In the genomic region with DNA sequence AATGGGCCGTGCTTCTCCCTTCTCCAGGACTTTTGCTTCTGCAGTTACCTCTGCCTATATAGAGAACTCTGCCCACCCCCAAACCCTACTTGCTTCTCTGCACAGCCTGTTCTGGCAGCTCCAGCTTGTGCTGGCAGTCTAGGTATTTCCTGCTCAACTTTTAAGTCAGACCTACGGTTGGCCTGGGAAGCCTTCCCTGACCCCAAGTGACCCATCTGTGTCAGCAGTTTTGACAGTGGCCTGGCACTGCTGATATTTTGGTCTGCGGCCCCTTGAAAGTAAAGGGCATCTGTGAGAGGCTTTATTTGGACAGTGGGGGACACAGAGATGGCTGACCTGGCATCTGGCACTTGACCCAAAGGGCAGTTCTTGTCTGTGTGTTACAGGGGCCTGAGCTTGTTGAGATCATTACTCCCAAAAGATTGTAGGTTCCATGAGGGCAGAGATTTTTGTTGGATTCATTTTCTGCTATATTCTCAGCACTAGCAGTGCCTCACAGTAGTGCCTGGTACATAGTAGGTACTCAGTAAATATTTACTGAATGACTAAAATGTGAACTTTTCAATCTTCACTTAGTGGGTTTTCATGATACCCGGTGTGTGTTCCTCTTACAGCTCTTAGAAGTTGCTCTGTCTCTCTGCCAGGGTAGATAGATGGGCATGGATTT, we compare ENCODE assay signal across 11 cellular contexts. TPM values are rescaled to one million over a fixed set of nuclear protein-coding genes. Genes with fewer than 3 reads are reported as not detected.
A peak's percentile ranks its signal among the peaks of the same experiment; 100 is the strongest.
DNase-seq lines count a peak whose midpoint lies in the region; ATAC-seq, FAIRE-seq and TF ChIP-seq lines count a peak whose summit lies in the region.
"Had no signal": no experiment of that assay in that cellular context is flagged by ENCODE, and none has a peak within 500 bp of the region (broad histone marks: within the 10 kb centered on the region; RNA-seq: fewer than 3 reads in every experiment).

No MANE protein-coding gene starts in this region.

- POLR2A ChIA-PET in GM12878 (lab: Charles Lee), result interaction anchor here (1.5 to 2.4 kb wide), 3 partner anchors 11 to 21 kb away, joined by 6 to 7 read pairs (median 6); no protein-coding TSS in a partner anchor

- H3K36me3 Mint-ChIP-seq in HFFc6 (ENCODE audit: low read depth), result peaks cover 35% of the 10 kb centered on the region
- peaks cover 23 to 44% of the 10 kb centered on the region in 2 donors for H3K36me3 Mint-ChIP-seq in stimulated activated naive B cell treated with anti-CD40 and anti-IgM and Interleukin-4, amounts not matched to agents 10 μg/mL and 1 μg/mL and 100 μg/mL, for 72 hours

- 58% methylated on average over 4 of the region's 4 CpGs for WGBS in GM12878 (ENCODE audit: insufficient coverage, insufficient replicate concordance, low lambda C conversion rate, missing lambda C conversion rate)

- peak overlapping the region; percentile 93 for H3K27ac Mint-ChIP-seq in HFFc6
- H3K27ac Mint-ChIP-seq in stimulated activated naive B cell treated with anti-CD40 and anti-IgM and Interleukin-4, amounts not matched to agents 10 μg/mL and 1 μg/mL and 100 μg/mL, for 72 hours, result peak overlapping the region; percentile 91
- H3K27ac Mint-ChIP-seq: activated T-cell treated with anti-CD3 and anti-CD28 coated beads, Interleukin-2, amount 50 U/mL, for 24 hours had no signal

- TF ChIP-seq CTCF in HFFc6 (IDR thresholded peaks at IDR 0.05) (no peak), GM12878 (IDR thresholded peaks at IDR 0.05 in 2 of 3, conservative IDR thresholded peaks at IDR 0.05 in 1 of 3; ENCODE audit: control insufficient read depth in 2 of 3, extremely low read depth in 1 of 3, insufficient read depth in 1 of 3, low read depth in 3 of 3, low read length in 3 of 3) (no peak), left lung (IDR thresholded peaks at IDR 0.05) (no peak)

- ATAC-seq in GM12878 (peak; percentile 10; the same call in 2 of the 3 replicates), left lung (peak; percentile 7)
- ATAC-seq in stimulated activated naive B cell treated with anti-CD40 and anti-IgM and Interleukin-4, amounts not matched to agents 10 μg/mL and 1 μg/mL and 100 μg/mL, for 72 hours (replicated peaks), result peak; percentile 8 to 19

- 0 out of 2 replicates have a peak overlapping the region, but pooled peaks have one; percentile 33 for H3K4me2 ChIP-seq in GM12878 (ENCODE audit: control insufficient read depth, insufficient read depth)

- TF ChIP-seq POLR2A in GM12878 (IDR thresholded peaks at IDR 0.05; ENCODE audit: low read depth, low read length) (no peak), GM12891 (IDR thresholded peaks at IDR 0.05; ENCODE audit: low read depth, low read length) (no peak)

- no peak overlapping the region for H2AFZ ChIP-seq in GM12878 (ENCODE audit: control insufficient read depth, low read depth, low read length)

- no peak for TF ChIP-seq RAD21 in GM12878 (IDR thresholded peaks at IDR 0.05; ENCODE audit: insufficient read depth, low read depth, low read length)

- H3K4me3 ChIP-seq in GM12878 (peak overlapping the region; percentile 22; the same call in 1 of the 2 replicates), left lung (no peak overlapping the region)

- H4K20me1 ChIP-seq in GM12878 (ENCODE audit: control insufficient read depth, insufficient read depth), result no peaks in the 10 kb centered on the region; the same call in 1 of the 2 replicates

- no peaks in the 10 kb centered on the region for H3K27me3 Mint-ChIP-seq in HFFc6 (ENCODE audit: insufficient read depth)
- H3K27me3 Mint-ChIP-seq in stimulated activated naive B cell treated with anti-CD40 and anti-IgM and Interleukin-4, amounts not matched to agents 10 μg/mL and 1 μg/mL and 100 μg/mL, for 72 hours, result no peaks in the 10 kb centered on the region
- H3K27me3 Mint-ChIP-seq: activated T-cell treated with anti-CD3 and anti-CD28 coated beads, Interleukin-2, amount 50 U/mL, for 24 hours had no signal

- RAD21 ChIA-PET in GM12878 (lab: Charles Lee; ENCODE audit: unreplicated experiment), result interaction anchor here (0.8 to 2.2 kb wide), 4 partner anchors 10 to 23 kb away, joined by 3 to 9 read pairs (median 5); no protein-coding TSS in a partner anchor

- in situ Hi-C loops in GM12878 (cut with MboI), result no loop called here

- H3K9me3 ChIP-seq in GM12878 (replicated peaks; ENCODE audit: control insufficient read depth, insufficient read depth, low read length) (no peaks in the 10 kb centered on the region), left lung (no peaks in the 10 kb centered on the region)
- H3K9me3 ChIP-seq: neutrophil had no signal

- peak overlapping the region; percentile 57 for H3K27ac ChIP-seq in GM12878 (ENCODE audit: control insufficient read depth, insufficient read depth)
- H3K27ac ChIP-seq in left lung, result peak overlapping the region; percentile 54 to 69
- H3K27ac ChIP-seq: neutrophil had no signal

- TF ChIP-seq EP300 in GM12878 (IDR thresholded peaks at IDR 0.05; ENCODE audit: borderline replicate concordance in 1 of 2, control insufficient read depth in 1 of 2, low read depth in 2 of 2, low read length in 2 of 2), result no peak

- BruUV-seq in GM12878 (replicated peaks; lab: Mats Ljungman, UMichigan), result no TSS peak

- peaks cover 6 to 18% of the 10 kb centered on the region in 2 experiments; a peak in 3 of 4 replicates for H3K36me3 ChIP-seq in GM12878 (ENCODE audit: control insufficient read depth in 2 of 2, insufficient read depth in 2 of 2, low read length in 1 of 2)
- no peaks in the 10 kb centered on the region for H3K36me3 ChIP-seq in left lung

- H3K4me3 Mint-ChIP-seq in HFFc6, result peak overlapping the region; percentile 67
- peak overlapping the region; percentile 0 to 42 for H3K4me3 Mint-ChIP-seq in stimulated activated naive B cell treated with anti-CD40 and anti-IgM and Interleukin-4, amounts not matched to agents 10 μg/mL and 1 μg/mL and 100 μg/mL, for 72 hours
- H3K4me3 Mint-ChIP-seq: activated T-cell treated with anti-CD3 and anti-CD28 coated beads, Interleukin-2, amount 50 U/mL, for 24 hours had no signal

- FAIRE-seq in GM12878 (lab: Jason Lieb, UNC), result no peak
- FAIRE-seq in GM12891 (lab: Jason Lieb, UNC), result no peak

- DNase-seq in HFFc6 (no peak), GM12878 (ENCODE audit: low read depth, low spot score) (no peak), left lung (no peak), kidney tubule cell (ENCODE audit: low spot score) (no peak), GM12891 (ENCODE audit: insufficient read length, low spot score) (no peak), SK-N-DZ (ENCODE audit: low spot score) (no peak)
- DNase-seq in stimulated activated naive B cell treated with anti-CD40 and anti-IgM and Interleukin-4, amounts not matched to agents 10 μg/mL and 1 μg/mL and 100 μg/mL, for 72 hours, result no peak
- no peak for DNase-seq in stimulated activated CD4-positive, alpha-beta T cell treated with anti-CD3 and anti-CD28 coated beads, Interleukin-1b, Interleukin-23, amount 100 ng/mL, for 48 hours
- DNase-seq: activated T-cell treated with anti-CD3 and anti-CD28 coated beads, Interleukin-2, amount 50 U/mL, for 24 hours; NCI-H1105 had no signal

- H3K4me1 Mint-ChIP-seq in HFFc6 (ENCODE audit: low read depth), result peaks cover 70% of the 10 kb centered on the region
- peaks cover 58 to 84% of the 10 kb centered on the region in 2 donors for H3K4me1 Mint-ChIP-seq in stimulated activated naive B cell treated with anti-CD40 and anti-IgM and Interleukin-4, amounts not matched to agents 10 μg/mL and 1 μg/mL and 100 μg/mL, for 72 hours

- H3K9me3 Mint-ChIP-seq in HFFc6, result no peaks in the 10 kb centered on the region
- H3K9me3 Mint-ChIP-seq in stimulated activated naive B cell treated with anti-CD40 and anti-IgM and Interleukin-4, amounts not matched to agents 10 μg/mL and 1 μg/mL and 100 μg/mL, for 72 hours, result no peaks in the 10 kb centered on the region
- H3K9me3 Mint-ChIP-seq: activated T-cell treated with anti-CD3 and anti-CD28 coated beads, Interleukin-2, amount 50 U/mL, for 24 hours had no signal

- SMC1A ChIA-PET in GM12878 (lab: Charles Lee; ENCODE audit: uncharacterized antibody, unreplicated experiment), result interaction anchor here (1.2 to 3.0 kb wide), 6 partner anchors 10 to 21 kb away, joined by 3 to 17 read pairs (median 4); no protein-coding TSS in a partner anchor

- H3K27me3 ChIP-seq in GM12878 (replicated peaks in 1 of 2; ENCODE audit: control insufficient read depth in 2 of 2, insufficient read depth in 2 of 2, low read length in 1 of 2) (no peaks in the 10 kb centered on the region), left lung (no peaks in the 10 kb centered on the region)
- H3K27me3 ChIP-seq: neutrophil had no signal

- no peak overlapping the region; the same call in 1 of the 2 replicates for H3K9ac ChIP-seq in GM12878 (ENCODE audit: control insufficient read depth, insufficient read depth, low read length)

- H3K4me1 ChIP-seq in GM12878 (ENCODE audit: control insufficient read depth, insufficient read depth, low read length) (peaks cover 35% of the 10 kb centered on the region), left lung (peaks cover 31 to 54% of the 10 kb centered on the region in 2 donors)

- intact Hi-C loops in GM12878 (cut with micrococcal nuclease; ENCODE audit: unreplicated experiment), result no loop called here
- intact Hi-C loops in left lung (cut with DNase I), result no loop called here

- H3K79me2 ChIP-seq in GM12878 (ENCODE audit: control insufficient read depth, insufficient read depth, low read length), result peaks cover 75% of the 10 kb centered on the region

- CTCF ChIA-PET in GM12878 (lab: Yijun Ruan, JAX), result interaction anchor here (1.2 to 2.6 kb wide), 4 partner anchors 9 to 64 kb away, joined by 3 to 7 read pairs (median 4); no protein-coding TSS in a partner anchor

RNA-seq across cellular contexts. Expression of gene TRAK1, which starts 55.2 kb away (rescaled TPM):
- 10 to 100 TPM; 50.6 to 54.3 (median 52.3) TPM for total RNA-seq in HFFc6 (2021; fragmentation: NEBNext Ultra II Directional; extraction: Animal tissue kit (Norgen Biotek cat#: 25700))
- total RNA-seq in GM12878 (2013; cell fraction: nucleolus; rRNA removed), result 76.4 and 80.8 TPM in 2 replicates
- total RNA-seq in GM12878 (2014; rRNA removed) (29.4 and 32.0 TPM in 2 replicates), GM12878 (2014; rRNA removed; fragmentation: Illumina TruSeq; extraction: Trizol) (20.6 and 22.2 TPM in 2 replicates), GM12878 (2021) (43.1 and 46.2 TPM in 2 replicates), left lung (10 to 100 TPM; 40.9 to 50.3 TPM)
- polyA plus RNA-seq in GM12878 (2011; ENCODE audit: low read depth), result 15.1 TPM
- polyA plus RNA-seq in GM12878 (2011; rRNA removed) (18.7 and 25.2 TPM in 2 replicates), GM12878 (2014; fragmentation: Illumina TruSeq; extraction: Trizol) (23.9 and 28.3 TPM in 2 replicates), GM12878 (2014; fragmentation: Nextera tagmentation; extraction: Ambion mirVana) (1 to 10 TPM; 6.6 to 6.7 TPM), GM12878 (2014; rRNA removed) (32.1 and 32.3 TPM in 2 replicates), GM12878 (2016; fragmentation: Nextera tagmentation; extraction: Ambion mirVana) (1 to 10 TPM; 7.2 to 9.8 TPM)
- polyA plus RNA-seq in GM12878 (2011; cell fraction: cytosol; rRNA removed), result 22.7 and 26.2 TPM in 2 replicates
- polyA plus RNA-seq in GM12878 (2011; cell fraction: nucleus; rRNA removed), result 49.2 and 51.0 TPM in 2 replicates
- polyA plus RNA-seq in GM12878 (2012), result 23.0 and 27.8 TPM in 2 replicates
- 44.9 and 47.8 TPM in 2 replicates for polyA minus RNA-seq in GM12878 (2011; rRNA and poly(A)+ RNA removed)
- polyA minus RNA-seq in GM12878 (2011; cell fraction: cytosol; rRNA and poly(A)+ RNA removed), result 14.8 and 17.8 TPM in 2 replicates
- polyA minus RNA-seq in GM12878 (2011; cell fraction: nucleus; rRNA and poly(A)+ RNA removed), result 40.6 and 63.4 TPM in 2 replicates
- 19.6 TPM for polyA plus RNA-seq in GM12891 (2012; ENCODE audit: low read depth, missing spikeins)
- 15.4 and 17.1 TPM in 2 replicates for polyA plus RNA-seq in SK-N-DZ (2014; cell fraction: cytosol; rRNA removed)
- 10.3 and 19.4 TPM in 2 replicates for polyA plus RNA-seq in SK-N-DZ (2014; cell fraction: nucleus; rRNA removed)
